ENCODE assay signal across 3 cellular contexts in the genomic region with DNA sequence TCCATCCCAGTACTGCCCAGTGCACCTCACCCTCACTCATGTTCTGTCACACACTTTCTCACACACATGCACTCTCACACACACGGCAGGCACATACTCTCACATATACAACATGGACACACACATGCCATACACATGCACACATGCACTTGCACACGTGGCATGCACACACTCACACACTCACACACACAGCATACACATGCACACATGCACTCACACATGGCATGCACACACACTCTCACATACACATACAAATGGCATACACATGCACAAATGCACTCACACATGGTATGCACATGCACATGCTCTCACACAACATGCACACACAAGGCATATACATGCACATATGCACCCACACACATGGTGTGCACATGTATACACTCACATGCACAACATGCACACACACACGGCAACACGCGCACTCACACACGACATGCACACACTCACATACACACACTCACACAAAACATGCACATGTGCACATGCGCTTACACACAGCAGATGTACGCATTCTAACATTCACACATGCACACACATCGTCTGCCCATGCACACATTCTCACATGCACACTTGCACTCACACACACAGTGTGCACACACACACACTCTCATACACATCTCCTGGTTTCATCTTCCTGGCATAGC.
TF ChIP-seq lines count a peak whose summit lies in the region.

No MANE protein-coding gene starts in this region.

TF ChIP-seq in GM12891, 5 proteins besides CTCF, POLR2A, EP300 and RAD21:
- TF ChIP-seq PAX5 (IDR thresholded peaks at IDR 0.05; ENCODE audit: insufficient read depth, low read length, severe bottlenecking) (no peak), TAF1 (IDR thresholded peaks at IDR 0.05; ENCODE audit: low read depth, low read length) (no peak), SPI1 (IDR thresholded peaks at IDR 0.05; ENCODE audit: low read depth, low read length) (no peak), POU2F2 (IDR thresholded peaks at IDR 0.05; ENCODE audit: low read depth, low read length) (no peak), POLR2AphosphoS5 (IDR thresholded peaks at IDR 0.05; ENCODE audit: low read depth, low read length) (no peak)

TF ChIP-seq in HEK293T, 16 proteins besides CTCF, POLR2A, EP300 and RAD21:
- TF ChIP-seq NFRKB (IDR thresholded peaks at IDR 0.05) (no peak), SP1 (IDR thresholded peaks at IDR 0.05) (no peak)
- TF ChIP-seq, protein P1, sequence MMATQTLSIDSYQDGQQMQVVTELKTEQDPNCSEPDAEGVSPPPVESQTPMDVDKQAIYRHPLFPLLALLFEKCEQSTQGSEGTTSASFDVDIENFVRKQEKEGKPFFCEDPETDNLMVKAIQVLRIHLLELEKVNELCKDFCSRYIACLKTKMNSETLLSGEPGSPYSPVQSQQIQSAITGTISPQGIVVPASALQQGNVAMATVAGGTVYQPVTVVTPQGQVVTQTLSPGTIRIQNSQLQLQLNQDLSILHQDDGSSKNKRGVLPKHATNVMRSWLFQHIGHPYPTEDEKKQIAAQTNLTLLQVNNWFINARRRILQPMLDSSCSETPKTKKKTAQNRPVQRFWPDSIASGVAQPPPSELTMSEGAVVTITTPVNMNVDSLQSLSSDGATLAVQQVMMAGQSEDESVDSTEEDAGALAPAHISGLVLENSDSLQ (IDR thresholded peaks at IDR 0.05), result 0 out of 2 replicates have a peak, but pooled peaks have one; percentile 7

TF ChIP-seq in H1, 55 proteins besides CTCF, POLR2A, EP300 and RAD21:
- TF ChIP-seq GABPA (IDR thresholded peaks at IDR 0.05; ENCODE audit: borderline replicate concordance, insufficient read depth, low read length), result no peak
- TF ChIP-seq TCF12 (IDR thresholded peaks at IDR 0.05; ENCODE audit: low read depth, low read length), result no peak
- no peak for TF ChIP-seq HDAC6 (IDR thresholded peaks at IDR 0.05; ENCODE audit: low read depth, low read length)
- no peak for TF ChIP-seq SIRT6 (IDR thresholded peaks at IDR 0.05; ENCODE audit: low read length)
- TF ChIP-seq SAP30 (IDR thresholded peaks at IDR 0.05; ENCODE audit: insufficient read depth, insufficient replicate concordance, low read length), result no peak
- TF ChIP-seq, protein P2, sequence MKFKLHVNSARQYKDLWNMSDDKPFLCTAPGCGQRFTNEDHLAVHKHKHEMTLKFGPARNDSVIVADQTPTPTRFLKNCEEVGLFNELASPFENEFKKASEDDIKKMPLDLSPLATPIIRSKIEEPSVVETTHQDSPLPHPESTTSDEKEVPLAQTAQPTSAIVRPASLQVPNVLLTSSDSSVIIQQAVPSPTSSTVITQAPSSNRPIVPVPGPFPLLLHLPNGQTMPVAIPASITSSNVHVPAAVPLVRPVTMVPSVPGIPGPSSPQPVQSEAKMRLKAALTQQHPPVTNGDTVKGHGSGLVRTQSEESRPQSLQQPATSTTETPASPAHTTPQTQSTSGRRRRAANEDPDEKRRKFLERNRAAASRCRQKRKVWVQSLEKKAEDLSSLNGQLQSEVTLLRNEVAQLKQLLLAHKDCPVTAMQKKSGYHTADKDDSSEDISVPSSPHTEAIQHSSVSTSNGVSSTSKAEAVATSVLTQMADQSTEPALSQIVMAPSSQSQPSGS (IDR thresholded peaks at IDR 0.05; ENCODE audit: low read length), result no peak
- no peak for TF ChIP-seq KDM1A (IDR thresholded peaks at IDR 0.05; ENCODE audit: borderline replicate concordance, low read length)
- no peak for TF ChIP-seq ZNF274 (IDR thresholded peaks at IDR 0.05; ENCODE audit: borderline replicate concordance, extremely low read depth, low read length)
- no peak for TF ChIP-seq CREB1 (IDR thresholded peaks at IDR 0.05)
- no peak for TF ChIP-seq EZH2 (IDR thresholded peaks at IDR 0.05; ENCODE audit: low read depth, low read length, severe bottlenecking)
- TF ChIP-seq, protein P3, sequence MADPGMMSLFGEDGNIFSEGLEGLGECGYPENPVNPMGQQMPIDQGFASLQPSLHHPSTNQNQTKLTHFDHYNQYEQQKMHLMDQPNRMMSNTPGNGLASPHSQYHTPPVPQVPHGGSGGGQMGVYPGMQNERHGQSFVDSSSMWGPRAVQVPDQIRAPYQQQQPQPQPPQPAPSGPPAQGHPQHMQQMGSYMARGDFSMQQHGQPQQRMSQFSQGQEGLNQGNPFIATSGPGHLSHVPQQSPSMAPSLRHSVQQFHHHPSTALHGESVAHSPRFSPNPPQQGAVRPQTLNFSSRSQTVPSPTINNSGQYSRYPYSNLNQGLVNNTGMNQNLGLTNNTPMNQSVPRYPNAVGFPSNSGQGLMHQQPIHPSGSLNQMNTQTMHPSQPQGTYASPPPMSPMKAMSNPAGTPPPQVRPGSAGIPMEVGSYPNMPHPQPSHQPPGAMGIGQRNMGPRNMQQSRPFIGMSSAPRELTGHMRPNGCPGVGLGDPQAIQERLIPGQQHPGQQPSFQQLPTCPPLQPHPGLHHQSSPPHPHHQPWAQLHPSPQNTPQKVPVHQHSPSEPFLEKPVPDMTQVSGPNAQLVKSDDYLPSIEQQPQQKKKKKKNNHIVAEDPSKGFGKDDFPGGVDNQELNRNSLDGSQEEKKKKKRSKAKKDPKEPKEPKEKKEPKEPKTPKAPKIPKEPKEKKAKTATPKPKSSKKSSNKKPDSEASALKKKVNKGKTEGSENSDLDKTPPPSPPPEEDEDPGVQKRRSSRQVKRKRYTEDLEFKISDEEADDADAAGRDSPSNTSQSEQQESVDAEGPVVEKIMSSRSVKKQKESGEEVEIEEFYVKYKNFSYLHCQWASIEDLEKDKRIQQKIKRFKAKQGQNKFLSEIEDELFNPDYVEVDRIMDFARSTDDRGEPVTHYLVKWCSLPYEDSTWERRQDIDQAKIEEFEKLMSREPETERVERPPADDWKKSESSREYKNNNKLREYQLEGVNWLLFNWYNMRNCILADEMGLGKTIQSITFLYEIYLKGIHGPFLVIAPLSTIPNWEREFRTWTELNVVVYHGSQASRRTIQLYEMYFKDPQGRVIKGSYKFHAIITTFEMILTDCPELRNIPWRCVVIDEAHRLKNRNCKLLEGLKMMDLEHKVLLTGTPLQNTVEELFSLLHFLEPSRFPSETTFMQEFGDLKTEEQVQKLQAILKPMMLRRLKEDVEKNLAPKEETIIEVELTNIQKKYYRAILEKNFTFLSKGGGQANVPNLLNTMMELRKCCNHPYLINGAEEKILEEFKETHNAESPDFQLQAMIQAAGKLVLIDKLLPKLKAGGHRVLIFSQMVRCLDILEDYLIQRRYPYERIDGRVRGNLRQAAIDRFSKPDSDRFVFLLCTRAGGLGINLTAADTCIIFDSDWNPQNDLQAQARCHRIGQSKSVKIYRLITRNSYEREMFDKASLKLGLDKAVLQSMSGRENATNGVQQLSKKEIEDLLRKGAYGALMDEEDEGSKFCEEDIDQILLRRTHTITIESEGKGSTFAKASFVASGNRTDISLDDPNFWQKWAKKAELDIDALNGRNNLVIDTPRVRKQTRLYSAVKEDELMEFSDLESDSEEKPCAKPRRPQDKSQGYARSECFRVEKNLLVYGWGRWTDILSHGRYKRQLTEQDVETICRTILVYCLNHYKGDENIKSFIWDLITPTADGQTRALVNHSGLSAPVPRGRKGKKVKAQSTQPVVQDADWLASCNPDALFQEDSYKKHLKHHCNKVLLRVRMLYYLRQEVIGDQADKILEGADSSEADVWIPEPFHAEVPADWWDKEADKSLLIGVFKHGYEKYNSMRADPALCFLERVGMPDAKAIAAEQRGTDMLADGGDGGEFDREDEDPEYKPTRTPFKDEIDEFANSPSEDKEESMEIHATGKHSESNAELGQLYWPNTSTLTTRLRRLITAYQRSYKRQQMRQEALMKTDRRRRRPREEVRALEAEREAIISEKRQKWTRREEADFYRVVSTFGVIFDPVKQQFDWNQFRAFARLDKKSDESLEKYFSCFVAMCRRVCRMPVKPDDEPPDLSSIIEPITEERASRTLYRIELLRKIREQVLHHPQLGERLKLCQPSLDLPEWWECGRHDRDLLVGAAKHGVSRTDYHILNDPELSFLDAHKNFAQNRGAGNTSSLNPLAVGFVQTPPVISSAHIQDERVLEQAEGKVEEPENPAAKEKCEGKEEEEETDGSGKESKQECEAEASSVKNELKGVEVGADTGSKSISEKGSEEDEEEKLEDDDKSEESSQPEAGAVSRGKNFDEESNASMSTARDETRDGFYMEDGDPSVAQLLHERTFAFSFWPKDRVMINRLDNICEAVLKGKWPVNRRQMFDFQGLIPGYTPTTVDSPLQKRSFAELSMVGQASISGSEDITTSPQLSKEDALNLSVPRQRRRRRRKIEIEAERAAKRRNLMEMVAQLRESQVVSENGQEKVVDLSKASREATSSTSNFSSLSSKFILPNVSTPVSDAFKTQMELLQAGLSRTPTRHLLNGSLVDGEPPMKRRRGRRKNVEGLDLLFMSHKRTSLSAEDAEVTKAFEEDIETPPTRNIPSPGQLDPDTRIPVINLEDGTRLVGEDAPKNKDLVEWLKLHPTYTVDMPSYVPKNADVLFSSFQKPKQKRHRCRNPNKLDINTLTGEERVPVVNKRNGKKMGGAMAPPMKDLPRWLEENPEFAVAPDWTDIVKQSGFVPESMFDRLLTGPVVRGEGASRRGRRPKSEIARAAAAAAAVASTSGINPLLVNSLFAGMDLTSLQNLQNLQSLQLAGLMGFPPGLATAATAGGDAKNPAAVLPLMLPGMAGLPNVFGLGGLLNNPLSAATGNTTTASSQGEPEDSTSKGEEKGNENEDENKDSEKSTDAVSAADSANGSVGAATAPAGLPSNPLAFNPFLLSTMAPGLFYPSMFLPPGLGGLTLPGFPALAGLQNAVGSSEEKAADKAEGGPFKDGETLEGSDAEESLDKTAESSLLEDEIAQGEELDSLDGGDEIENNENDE (IDR thresholded peaks at IDR 0.05; ENCODE audit: insufficient replicate concordance, low read length), result no peak
- TF ChIP-seq ASH2L (IDR thresholded peaks at IDR 0.05; ENCODE audit: low read length), result no peak
- TF ChIP-seq TEAD4 (IDR thresholded peaks at IDR 0.05; ENCODE audit: low read depth, low read length), result no peak
- no peak for TF ChIP-seq RXRA (IDR thresholded peaks at IDR 0.05; ENCODE audit: insufficient read depth, low read depth, low read length)
- no peak for TF ChIP-seq SRF (IDR thresholded peaks at IDR 0.05; ENCODE audit: low read depth, low read length)
- TF ChIP-seq CEBPB (IDR thresholded peaks at IDR 0.05; ENCODE audit: low read depth, low read length), result no peak
- TF ChIP-seq BACH1 (IDR thresholded peaks at IDR 0.05; ENCODE audit: low read length), result no peak
- TF ChIP-seq TAF1 (IDR thresholded peaks at IDR 0.05; ENCODE audit: low read depth, low read length), result no peak
- TF ChIP-seq CHD1 (IDR thresholded peaks at IDR 0.05; ENCODE audit: low read depth, low read length), result no peak
